25 cellular contexts compared by ENCODE assay signal in genomic region chr17:83132251-83133081, GRCh38. TPM values are rescaled to one million over a fixed set of nuclear protein-coding genes. Genes with fewer than 3 reads are reported as not detected.
DNase-seq lines count a peak whose midpoint lies in the region; ATAC-seq, FAIRE-seq and TF ChIP-seq lines count a peak whose summit lies in the region.
"Had no signal": no experiment of that assay in that cellular context is flagged by ENCODE, and none has a peak within 500 bp of the region (broad histone marks: within the 10 kb centered on the region; RNA-seq: fewer than 3 reads in every experiment).

No MANE protein-coding gene starts in this region.

- H3K27ac Mint-ChIP-seq in Calu3 (ENCODE audit: unreplicated experiment): no peak overlapping the region

- H3K27ac ChIP-seq in K562 (ENCODE audit: extremely low read depth, low read depth, low read length) (no peak overlapping the region; the same call in 2 of the 3 replicates), left ventricle myocardium inferior (replicated peaks) (no peak overlapping the region)
- H3K27ac ChIP-seq: BLaER1 treated with 17β-estradiol and CSF1 and Interleukin-3, amounts not matched to agents 10 nM and 100 nM; esophagus muscularis mucosa; uterus had no signal

- TF ChIP-seq EP300 in K562 (IDR thresholded peaks at IDR 0.05; ENCODE audit: low read length): no peak

- H3K36me3 Mint-ChIP-seq in Calu3 (ENCODE audit: insufficient read depth, unreplicated experiment): peaks cover 5% of the 10 kb centered on the region
- H3K36me3 Mint-ChIP-seq: activated naive CD4-positive, alpha-beta T cell treated with anti-CD3 and anti-CD28 coated beads, Interleukin-2, amount 50 U/mL, for 24 hours had no signal

- DNase-seq in Calu3 (peak; percentile 24), K562 (ENCODE audit: extremely low read depth in 1 of 4, low spot score in 3 of 4) (no peak), left ventricle myocardium inferior (peak; percentile 56), posterior vena cava (ENCODE audit: low spot score) (peak; percentile 64), OCI-M2 (lab: John Stamatoyannopoulos, UW; ENCODE audit: unreplicated experiment) (no peak), GM13976 (ENCODE audit: low spot score) (no peak)
- DNase-seq: activated CD4-positive, alpha-beta T cell treated with anti-CD3 and anti-CD28 coated beads for 1 hour; activated T-cell treated with anti-CD3 and anti-CD28 coated beads, Interleukin-2, amount 50 U/mL, for 4 hours; anterior cingulate cortex; effector CD8-positive, alpha-beta T cell; GOT3; hypothalamus; NCI-H1105 treated with DMSO at 0.1 percent for 48 hours; NCI-H2081 treated with DMSO at 0.1 percent for 48 hours; NCI-H510A treated with DMSO at 0.1 percent for 48 hours had no signal

- H3K4me1 Mint-ChIP-seq in Calu3 (ENCODE audit: low read depth, unreplicated experiment): peaks cover 13% of the 10 kb centered on the region
- H3K4me1 Mint-ChIP-seq: activated naive CD4-positive, alpha-beta T cell treated with anti-CD3 and anti-CD28 coated beads, Interleukin-2, amount 50 U/mL, for 24 hours had no signal

- no peaks in the 10 kb centered on the region for H3K79me2 ChIP-seq in K562 (ENCODE audit: control insufficient read depth, insufficient read depth, low read length)

- H3K9me1 ChIP-seq in K562 (ENCODE audit: control insufficient read depth, insufficient read depth, low read length): no peaks in the 10 kb centered on the region

- CTCF ChIA-PET in Calu3 (lab: Charles Lee): interaction anchor here (1.2 kb wide), 1 partner anchor 59 kb away, joined by 4 read pairs; no protein-coding TSS in a partner anchor
- CTCF ChIA-PET in K562 (lab: Yijun Ruan, JAX; ENCODE audit: low intra/inter-chr PET ratio): no interaction called here

- H4K20me1 ChIP-seq in K562 (replicated peaks; ENCODE audit: control insufficient read depth, insufficient read depth, low read length): no peaks in the 10 kb centered on the region

- BruUV-seq in Calu3 (replicated peaks; lab: Mats Ljungman, UMichigan) (no TSS peak), K562 (replicated peaks; lab: Mats Ljungman, UMichigan) (no TSS peak)

- H3K27me3 ChIP-seq in K562 (ENCODE audit: control insufficient read depth in 2 of 2, insufficient read depth in 2 of 2, low read length in 2 of 2) (peaks cover 6 to 22% of the 10 kb centered on the region in 2 experiments; a peak in 4 of 5 replicates), left ventricle myocardium inferior (ENCODE audit: low read depth) (peaks cover 1% of the 10 kb centered on the region)
- H3K27me3 ChIP-seq: uterus had no signal

- peak; percentile 52 for FAIRE-seq in K562 (lab: Jason Lieb, UNC)
- FAIRE-seq: D721Med, frontal cortex, TTC549 had no signal

- no peak for TF ChIP-seq CTCF in Calu3 (IDR thresholded peaks at IDR 0.05; ENCODE audit: unreplicated experiment)
- no peak for TF ChIP-seq CTCF in K562 (IDR thresholded peaks at IDR 0.05 in 2 of 3, conservative IDR thresholded peaks at IDR 0.05 in 1 of 3; ENCODE audit: insufficient read depth in 2 of 3, low read depth in 1 of 3, low read length in 3 of 3)
- TF ChIP-seq CTCF in left ventricle myocardium inferior (IDR thresholded peaks at IDR 0.05; ENCODE audit: borderline replicate concordance): no peak
- no peak for TF ChIP-seq CTCF in GM13976 (IDR thresholded peaks at IDR 0.05; ENCODE audit: borderline replicate concordance, control extremely low read depth, extremely low read depth, insufficient read depth, missing control alignments)

- 0 out of 2 replicates have a peak overlapping the region, but pooled peaks have one; percentile 64 for H2AFZ ChIP-seq in K562 (ENCODE audit: low read depth, low read length)

- H3K9me3 ChIP-seq in K562 (replicated peaks; ENCODE audit: control insufficient read depth, insufficient read depth, low read depth, low read length) (no peaks in the 10 kb centered on the region), left ventricle myocardium inferior (replicated peaks) (no peaks in the 10 kb centered on the region)
- H3K9me3 ChIP-seq: BLaER1 treated with 17β-estradiol and CSF1 and Interleukin-3, amounts not matched to agents 10 nM and 100 nM; esophagus muscularis mucosa; uterus had no signal

- TF ChIP-seq POLR2A in K562 (conservative IDR thresholded peaks at IDR 0.05): no peak

- no peak overlapping the region for H3K4me3 Mint-ChIP-seq in Calu3 (ENCODE audit: low read depth, unreplicated experiment)
- H3K4me3 Mint-ChIP-seq: activated naive CD4-positive, alpha-beta T cell treated with anti-CD3 and anti-CD28 coated beads, Interleukin-2, amount 50 U/mL, for 24 hours; activated T-cell treated with anti-CD3 and anti-CD28 coated beads, Interleukin-2, amount 50 U/mL, for 4 hours had no signal

- POLR2A ChIA-PET in K562 (lab: Yijun Ruan, JAX): interaction anchor here (0.5 to 0.8 kb wide), 3 partner anchors 12 to 66 kb away, joined by 3 to 5 read pairs (median 3); no protein-coding TSS in a partner anchor

- peak overlapping the region in 1 of 2 experiments; percentile 49; a peak in 1 of 4 replicates for H3K9ac ChIP-seq in K562 (ENCODE audit: insufficient read depth in 1 of 2, low read depth in 2 of 2, low read length in 2 of 2)
- H3K9ac ChIP-seq: BLaER1 treated with 17β-estradiol and CSF1 and Interleukin-3, amounts not matched to agents 10 nM and 100 nM had no signal

- H3K9me3 Mint-ChIP-seq in Calu3 (ENCODE audit: low read depth, unreplicated experiment): no peaks in the 10 kb centered on the region
- H3K9me3 Mint-ChIP-seq: activated naive CD4-positive, alpha-beta T cell treated with anti-CD3 and anti-CD28 coated beads, Interleukin-2, amount 50 U/mL, for 24 hours; activated T-cell treated with anti-CD3 and anti-CD28 coated beads, Interleukin-2, amount 50 U/mL, for 4 hours had no signal

- H3K36me3 ChIP-seq in K562 (ENCODE audit: control insufficient read depth, insufficient read depth, low read length): no peaks in the 10 kb centered on the region
- H3K36me3 ChIP-seq in left ventricle myocardium inferior: no peaks in the 10 kb centered on the region
- H3K36me3 ChIP-seq: BLaER1 treated with 17β-estradiol and CSF1 and Interleukin-3, amounts not matched to agents 10 nM and 100 nM; esophagus muscularis mucosa; uterus had no signal

- intact Hi-C loops in Calu3 (cut with micrococcal nuclease; ENCODE audit: unreplicated experiment): no loop called here
- intact Hi-C loops in K562 (cut with micrococcal nuclease): no loop called here
- intact Hi-C loops in left ventricle myocardium inferior (cut with micrococcal nuclease): no loop called here
- intact Hi-C loops in posterior vena cava (cut with DNase I): no loop called here

- peaks cover 35% of the 10 kb centered on the region for H3K27me3 Mint-ChIP-seq in Calu3 (ENCODE audit: unreplicated experiment)
- H3K27me3 Mint-ChIP-seq: activated naive CD4-positive, alpha-beta T cell treated with anti-CD3 and anti-CD28 coated beads, Interleukin-2, amount 50 U/mL, for 24 hours had no signal

- no peak overlapping the region for H3K4me3 ChIP-seq in K562
- no peak overlapping the region for H3K4me3 ChIP-seq in left ventricle myocardium inferior
- H3K4me3 ChIP-seq: BLaER1 treated with 17β-estradiol and CSF1 and Interleukin-3, amounts not matched to agents 10 nM and 100 nM; esophagus muscularis mucosa; lung; uterus had no signal

- WGBS in K562 (ENCODE audit: insufficient coverage, low coverage, missing lambda C conversion rate): 59% methylated on average over 21 of the region's 21 CpGs

- no peak for TF ChIP-seq RAD21 in K562 (CRISPR knock-in tag; conservative IDR thresholded peaks at IDR 0.05 in 1 of 2, IDR thresholded peaks at IDR 0.05 in 1 of 2)

- ATAC-seq in K562 (no peak), HG02852 (IDR thresholded peaks at IDR 0.05; ENCODE audit: unreplicated experiment) (no peak), GM21723 (IDR thresholded peaks at IDR 0.05; ENCODE audit: unreplicated experiment) (no peak)
- ATAC-seq: activated T-cell treated with anti-CD3 and anti-CD28 coated beads, Interleukin-2, amount 50 U/mL, for 4 hours had no signal

- peak overlapping the region; percentile 70; the same call in 1 of the 2 replicates for H3K4me2 ChIP-seq in K562 (ENCODE audit: insufficient read depth, low read length)

- in situ Hi-C loops in K562 (cut with MboI) (no loop called here), GM13976 (cut with MboI; ENCODE audit: low sequenced_read_pairs, unreplicated experiment) (no loop called here)

- peaks cover 33 to 50% of the 10 kb centered on the region in 2 experiments; a peak in 4 of 5 replicates for H3K4me1 ChIP-seq in K562 (replicated peaks in 1 of 2; ENCODE audit: control insufficient read depth in 2 of 2, insufficient read depth in 2 of 2, low read length in 2 of 2)
- H3K4me1 ChIP-seq in left ventricle myocardium inferior: peaks cover 17% of the 10 kb centered on the region
- H3K4me1 ChIP-seq: uterus had no signal

TF ChIP-seq in K562, 482 proteins besides CTCF, POLR2A, EP300 and RAD21 (continues in another document):
- TF ChIP-seq ELK1 (CRISPR knock-in tag; IDR thresholded peaks at IDR 0.05): no peak

RNA-seq across cellular contexts. Expression of gene METRNL, which starts 53.1 kb away (rescaled TPM):
- total RNA-seq in Calu3 (2022) (29.0 and 40.9 TPM in 2 replicates), K562 (2014; rRNA removed) (28.2 and 34.9 TPM in 2 replicates), K562 (2014; rRNA removed; fragmentation: Illumina TruSeq; extraction: Trizol) (2.2 and 2.3 TPM in 2 replicates), K562 (2015; rRNA removed; fragmentation: Illumina TruSeq; extraction: Trizol) (10.7 and 14.2 TPM in 2 replicates), K562 (2021) (25.7 and 31.8 TPM in 2 replicates), left ventricle myocardium inferior (75.2 TPM), posterior vena cava (100 to 1,000 TPM in 1 of 2 donors, 10 to 100 TPM in 1; 80.5 to 101 TPM)
- total RNA-seq in K562 (2011; cell fraction: chromatin; rRNA removed; ENCODE audit: low replicate concordance): 12.2 and 22.8 TPM in 2 replicates
- total RNA-seq in K562 (2011; cell fraction: nucleolus; rRNA removed): 23.4 and 25.7 TPM in 2 replicates
- total RNA-seq in K562 (2011; cell fraction: nucleoplasm; rRNA removed): 12.5 and 12.8 TPM in 2 replicates
- polyA plus RNA-seq in K562 (2011; rRNA removed) (2.9 and 6.2 TPM in 2 replicates), K562 (2014; fragmentation: Illumina TruSeq; extraction: Trizol) (1.7 and 10.2 TPM in 2 replicates), K562 (2014; fragmentation: Nextera tagmentation; extraction: Ambion mirVana) (under 1 TPM; 0.17 to 0.18 TPM), K562 (2014; rRNA removed) (19.5 and 23.5 TPM in 2 replicates)
- polyA plus RNA-seq in K562 (2011; cell fraction: cytosol; rRNA removed): 14.1 and 23.9 TPM in 2 replicates
- 8.7 and 14.9 TPM in 2 replicates for polyA plus RNA-seq in K562 (2011; cell fraction: nucleus; rRNA removed)
- polyA plus RNA-seq in K562 (2012): 24.6 and 38.9 TPM in 2 replicates
- polyA minus RNA-seq in K562 (2011; rRNA and poly(A)+ RNA removed): 1.9 and 2.0 TPM in 2 replicates
- 19.5 and 23.5 TPM in 2 replicates for polyA minus RNA-seq in K562 (2011; cell fraction: cytosol; rRNA and poly(A)+ RNA removed)
- 6.1 and 6.4 TPM in 2 replicates for polyA minus RNA-seq in K562 (2011; cell fraction: nucleus; rRNA and poly(A)+ RNA removed)

Comparison
In these comparisons a context has a peak if more than half of its experiments do, and no peak if none do; other contexts are left out.
1. DNase-seq: peak in Calu3 (single experiment), left ventricle myocardium inferior (single experiment) and posterior vena cava (single experiment); none in K562 (0 of 4), OCI-M2 (single experiment) and GM13976 (single experiment).